15 cellular contexts compared by ENCODE assay signal in the genomic region with DNA sequence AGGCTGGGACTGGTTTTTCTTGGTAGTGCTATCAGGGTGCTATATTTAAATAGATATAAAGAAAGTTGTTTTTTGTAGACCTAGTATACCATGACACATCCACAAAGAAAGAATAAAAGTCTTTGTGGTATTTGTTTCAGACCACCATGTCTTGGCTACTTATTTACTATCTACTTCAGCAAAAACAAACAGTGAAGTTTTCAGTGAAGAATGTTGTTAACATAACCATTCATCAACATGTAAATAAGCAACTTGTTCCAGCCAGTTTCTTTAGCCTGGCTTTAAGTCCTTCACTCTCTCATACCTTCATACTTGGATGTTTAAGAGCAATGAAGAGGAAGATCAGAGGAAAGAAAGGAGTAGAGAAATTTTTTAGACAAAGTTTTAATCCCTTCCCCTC.
A peak's percentile ranks its signal among the peaks of the same experiment; 100 is the strongest.
DNase-seq lines count a peak whose midpoint lies in the region; ATAC-seq and TF ChIP-seq lines count a peak whose summit lies in the region.
"Had no signal": no experiment of that assay in that cellular context is flagged by ENCODE, and none has a peak within 500 bp of the region (broad histone marks: within the 10 kb centered on the region; RNA-seq: fewer than 3 reads in every experiment).

No MANE protein-coding gene starts in this region.

- H3K36me3 Mint-ChIP-seq in activated CD8-positive, alpha-beta memory T cell treated with anti-CD3 and anti-CD28 coated beads, Interleukin-2, amount 10 ng/mL, durations not matched to agents 7 days and 5 days, result no peaks in the 10 kb centered on the region

- no peak overlapping the region for H3K9ac ChIP-seq in duodenal mucosa (ENCODE audit: low read depth in 1 of 2, low read length in 2 of 2)

- H3K27ac Mint-ChIP-seq in activated CD8-positive, alpha-beta memory T cell treated with anti-CD3 and anti-CD28 coated beads, Interleukin-2, amount 10 ng/mL, durations not matched to agents 7 days and 5 days, result no peak overlapping the region

- no peaks in the 10 kb centered on the region for H3K27me3 ChIP-seq in duodenal mucosa (ENCODE audit: control insufficient read depth in 1 of 2, insufficient read depth in 2 of 2, low read length in 2 of 2)

- CTCF ChIA-PET in activated CD8-positive, alpha-beta memory T cell treated with anti-CD3 and anti-CD28 coated beads, Interleukin-2, amount 10 ng/mL, durations not matched to agents 7 days and 5 days (lab: Charles Lee), result no interaction called here

- peak; percentile 17 for DNase-seq in left kidney (ENCODE audit: low read depth, low spot score)
- DNase-seq in activated T-cell treated with anti-CD3 and anti-CD28 coated beads, Interleukin-2, amount 50 U/mL, for 48 hours, result no peak
- no peak for DNase-seq in activated CD8-positive, alpha-beta memory T cell treated with anti-CD3 and anti-CD28 coated beads, Interleukin-2, amount 10 ng/mL, durations not matched to agents 7 days and 5 days
- no peak for DNase-seq in mucosa of descending colon
- no peak for DNase-seq in NOMO-1 treated with DMSO at 0.1 percent for 48 hours (lab: John Stamatoyannopoulos, UW; ENCODE audit: unreplicated experiment)
- DNase-seq: AML-193, DMS79 treated with DMSO at 0.1 percent for 48 hours, GOT3, NCI-H1417 treated with DMSO at 0.1 percent for 48 hours, NCI-H2029 treated with DMSO at 0.1 percent for 48 hours, NCI-H2227 treated with DMSO at 0.1 percent for 48 hours, NCI-H526 had no signal

- H3K4me3 Mint-ChIP-seq in activated CD8-positive, alpha-beta memory T cell treated with anti-CD3 and anti-CD28 coated beads, Interleukin-2, amount 10 ng/mL, durations not matched to agents 7 days and 5 days, result no peak overlapping the region

- intact Hi-C loops in mucosa of descending colon (cut with DNase I, micrococcal nuclease), result no loop called here

- H3K4me1 Mint-ChIP-seq in activated CD8-positive, alpha-beta memory T cell treated with anti-CD3 and anti-CD28 coated beads, Interleukin-2, amount 10 ng/mL, durations not matched to agents 7 days and 5 days, result no peaks in the 10 kb centered on the region

- no peaks in the 10 kb centered on the region for H3K4me1 ChIP-seq in duodenal mucosa (ENCODE audit: control insufficient read depth in 1 of 2, insufficient read depth in 2 of 2, low read length in 2 of 2)
- H3K4me1 ChIP-seq in mucosa of descending colon (ENCODE audit: low read depth), result no peaks in the 10 kb centered on the region

- H3K9me3 Mint-ChIP-seq in activated CD8-positive, alpha-beta memory T cell treated with anti-CD3 and anti-CD28 coated beads, Interleukin-2, amount 10 ng/mL, durations not matched to agents 7 days and 5 days (ENCODE audit: low read depth), result peaks cover 7% of the 10 kb centered on the region

- H3K36me3 ChIP-seq in duodenal mucosa (ENCODE audit: control insufficient read depth in 1 of 2, insufficient read depth in 2 of 2, low read length in 2 of 2) (no peaks in the 10 kb centered on the region), mucosa of descending colon (ENCODE audit: low read depth) (no peaks in the 10 kb centered on the region)

- H3K9me3 ChIP-seq in duodenal mucosa (ENCODE audit: control insufficient read depth in 1 of 2, low read length in 2 of 2) (peaks cover 0 to 4% of the 10 kb centered on the region in 2 donors), mucosa of descending colon (no peaks in the 10 kb centered on the region)

- TF ChIP-seq CTCF in 22Rv1 (IDR thresholded peaks at IDR 0.05) (no peak), mucosa of descending colon (IDR thresholded peaks at IDR 0.05) (no peak)

- no peak overlapping the region for H3K4me3 ChIP-seq in duodenal mucosa (ENCODE audit: low read depth in 1 of 2, low read length in 2 of 2)
- H3K4me3 ChIP-seq in mucosa of descending colon, result no peak overlapping the region

- peak overlapping the region; percentile 42 for H3K27ac ChIP-seq in 22Rv1
- H3K27ac ChIP-seq in duodenal mucosa (ENCODE audit: low read depth, low read length), result peak overlapping the region; percentile 8

- H3K27me3 Mint-ChIP-seq in activated CD8-positive, alpha-beta memory T cell treated with anti-CD3 and anti-CD28 coated beads, Interleukin-2, amount 10 ng/mL, durations not matched to agents 7 days and 5 days, result no peaks in the 10 kb centered on the region

- ATAC-seq in HG03354 (IDR thresholded peaks at IDR 0.05; ENCODE audit: poor library complexity, severe bottlenecking, unreplicated experiment), result peak; percentile 76
- no peak for ATAC-seq in activated CD8-positive, alpha-beta memory T cell treated with anti-CD3 and anti-CD28 coated beads, Interleukin-2, amount 10 ng/mL, durations not matched to agents 7 days and 5 days
- ATAC-seq in mucosa of descending colon, result no peak
